In the genomic region with DNA sequence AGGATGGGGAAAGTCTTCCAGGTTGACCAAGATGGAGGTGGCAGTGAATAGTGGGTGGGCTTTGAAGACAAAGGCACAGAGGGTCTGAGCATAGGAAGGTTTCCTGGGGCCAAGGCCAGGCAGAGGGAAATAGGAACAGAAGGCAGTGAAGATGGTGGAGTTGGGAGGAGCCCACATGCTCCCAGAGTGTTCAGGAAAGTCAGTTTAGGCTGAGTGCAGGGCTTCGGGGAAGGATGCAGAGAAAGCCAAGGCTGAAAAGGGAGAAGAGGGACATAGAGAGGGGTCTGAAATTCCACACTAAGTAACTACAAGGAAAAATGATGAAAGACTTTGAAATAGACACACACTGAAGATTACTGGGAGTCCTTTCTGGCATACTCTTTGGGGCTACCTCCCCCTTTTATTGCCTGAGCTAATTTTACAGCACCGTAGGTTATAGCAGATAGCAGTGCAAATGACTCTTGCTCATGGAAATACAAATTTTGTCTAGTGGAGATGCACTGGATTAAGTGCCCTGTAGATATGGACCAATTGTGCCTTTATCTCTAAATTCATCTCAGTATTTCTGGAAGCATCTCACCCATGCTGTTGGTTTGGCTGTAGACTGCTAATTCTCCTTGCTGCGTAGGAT, we compare ENCODE assay signal across 16 cellular contexts. TPM values are rescaled to one million over a fixed set of nuclear protein-coding genes. Genes with fewer than 3 reads are reported as not detected.
DNase-seq lines count a peak whose midpoint lies in the region; ATAC-seq and TF ChIP-seq lines count a peak whose summit lies in the region.
"Had no signal": no experiment of that assay in that cellular context is flagged by ENCODE, and none has a peak within 500 bp of the region (broad histone marks: within the 10 kb centered on the region; RNA-seq: fewer than 3 reads in every experiment).

No MANE protein-coding gene starts in this region.

- H3K27ac Mint-ChIP-seq in T-helper 1 cell treated with Interleukin-12 subunit alpha and Interleukin-12 subunit beta and Interleukin-4 antibody, amounts not matched to agents 30 μg/mL and 1 μg/mL, for 36 hours = no peak overlapping the region
- peak overlapping the region; percentile 91 for H3K27ac Mint-ChIP-seq in central memory CD8-positive, alpha-beta T cell (ENCODE audit: low read depth)

- ATAC-seq in central memory CD8-positive, alpha-beta T cell (replicated peaks; ENCODE audit: extremely low read depth, poor library complexity, severe bottlenecking) = no peak
- ATAC-seq in left ventricle myocardium superior = no peak

- intact Hi-C loops in left ventricle myocardium superior (cut with micrococcal nuclease) = no loop called here

- peak overlapping the region in 3 of 10 experiments; percentile 53 to 68 (median 67); a peak in 5 of 20 replicates for H3K4me3 ChIP-seq in BLaER1 treated with 17β-estradiol and CSF1 and Interleukin-3, amounts not matched to agents 10 nM and 100 nM
- H3K4me3 ChIP-seq in mononuclear cell (ENCODE audit: low read length) = peak overlapping the region; percentile 45
- no peak overlapping the region for H3K4me3 ChIP-seq in Karpas-422 (ENCODE audit: low read length)
- no peak overlapping the region for H3K4me3 ChIP-seq in tibial nerve
- H3K4me3 ChIP-seq: BLaER1, PC-9 had no signal

- peaks cover 16% of the 10 kb centered on the region for H3K36me3 Mint-ChIP-seq in T-helper 1 cell treated with Interleukin-12 subunit alpha and Interleukin-12 subunit beta and Interleukin-4 antibody, amounts not matched to agents 30 μg/mL and 1 μg/mL, for 36 hours (ENCODE audit: low read depth)
- H3K36me3 Mint-ChIP-seq in central memory CD8-positive, alpha-beta T cell (ENCODE audit: insufficient read depth) = peaks cover 30% of the 10 kb centered on the region

- H3K9ac ChIP-seq in BLaER1 treated with 17β-estradiol and CSF1 and Interleukin-3, amounts not matched to agents 10 nM and 100 nM = 0 out of 22 replicates have a peak overlapping the region, but pooled peaks of 1 of the 11 experiments have one; percentile 28
- no peak overlapping the region for H3K9ac ChIP-seq in Karpas-422 (ENCODE audit: low read length)
- H3K9ac ChIP-seq: BLaER1 had no signal

- H4K20me1 ChIP-seq in BLaER1 treated with 17β-estradiol and CSF1 and Interleukin-3, amounts not matched to agents 10 nM and 100 nM = 0 out of 22 replicates have a peak, but pooled peaks cover 0 to 7% (median 0%) of the 10 kb centered on the region in 11 experiments
- H4K20me1 ChIP-seq in Karpas-422 (ENCODE audit: insufficient read depth, low read depth, low read length) = no peaks in the 10 kb centered on the region
- H4K20me1 ChIP-seq: BLaER1 had no signal

- H3K9me3 ChIP-seq in BLaER1 treated with 17β-estradiol and CSF1 and Interleukin-3, amounts not matched to agents 10 nM and 100 nM (replicated peaks in 1 of 11) = no peaks in the 10 kb centered on the region
- H3K9me3 ChIP-seq in mononuclear cell (ENCODE audit: low read depth, low read length) (no peaks in the 10 kb centered on the region), Karpas-422 (ENCODE audit: low read length) (no peaks in the 10 kb centered on the region), tibial nerve (no peaks in the 10 kb centered on the region)
- H3K9me3 ChIP-seq: BLaER1 had no signal

- peaks cover 22 to 100% (median 77%) of the 10 kb centered on the region in 10 experiments for H3K4me1 ChIP-seq in BLaER1 treated with 17β-estradiol and CSF1 and Interleukin-3, amounts not matched to agents 10 nM and 100 nM
- peaks cover 80% of the 10 kb centered on the region for H3K4me1 ChIP-seq in mononuclear cell (ENCODE audit: insufficient read depth, low read length)
- peaks cover 8% of the 10 kb centered on the region for H3K4me1 ChIP-seq in Karpas-422 (ENCODE audit: low read length)
- peaks cover 0 to 14% (median 3%) of the 10 kb centered on the region in 4 donors for H3K4me1 ChIP-seq in tibial nerve

- H3K27me3 ChIP-seq in BLaER1 treated with 17β-estradiol and CSF1 and Interleukin-3, amounts not matched to agents 10 nM and 100 nM = no peaks in the 10 kb centered on the region
- H3K27me3 ChIP-seq in mononuclear cell (ENCODE audit: insufficient read depth, low read length) = no peaks in the 10 kb centered on the region
- no peaks in the 10 kb centered on the region for H3K27me3 ChIP-seq in Karpas-422 (ENCODE audit: low read length)
- H3K27me3 ChIP-seq in tibial nerve = no peaks in the 10 kb centered on the region
- H3K27me3 ChIP-seq: BLaER1 had no signal

- no peak for TF ChIP-seq CTCF in tibial nerve (IDR thresholded peaks at IDR 0.05)

- H2AFZ ChIP-seq in Karpas-422 (ENCODE audit: low read length) = no peak overlapping the region
- H2AFZ ChIP-seq: PC-9 had no signal

- peak overlapping the region; percentile 32 for H3K4me3 Mint-ChIP-seq in T-helper 1 cell treated with Interleukin-12 subunit alpha and Interleukin-12 subunit beta and Interleukin-4 antibody, amounts not matched to agents 30 μg/mL and 1 μg/mL, for 36 hours
- H3K4me3 Mint-ChIP-seq in central memory CD8-positive, alpha-beta T cell = peak overlapping the region; percentile 95

- peaks cover 56% of the 10 kb centered on the region for H3K4me1 Mint-ChIP-seq in T-helper 1 cell treated with Interleukin-12 subunit alpha and Interleukin-12 subunit beta and Interleukin-4 antibody, amounts not matched to agents 30 μg/mL and 1 μg/mL, for 36 hours (ENCODE audit: low read depth)
- H3K4me1 Mint-ChIP-seq in central memory CD8-positive, alpha-beta T cell = peaks cover 83% of the 10 kb centered on the region

- TF ChIP-seq EP300 in tibial nerve (IDR thresholded peaks at IDR 0.05) = no peak

- no peaks in the 10 kb centered on the region for H3K79me2 ChIP-seq in Karpas-422 (ENCODE audit: low read length)

- H3K27me3 Mint-ChIP-seq in T-helper 1 cell treated with Interleukin-12 subunit alpha and Interleukin-12 subunit beta and Interleukin-4 antibody, amounts not matched to agents 30 μg/mL and 1 μg/mL, for 36 hours (ENCODE audit: low read depth) = peaks cover 18% of the 10 kb centered on the region
- H3K27me3 Mint-ChIP-seq in central memory CD8-positive, alpha-beta T cell = no peaks in the 10 kb centered on the region

- H3K9me2 ChIP-seq in Karpas-422 (replicated peaks; ENCODE audit: insufficient read depth, low read length) = no peaks in the 10 kb centered on the region

- H3K9me3 Mint-ChIP-seq in T-helper 1 cell treated with Interleukin-12 subunit alpha and Interleukin-12 subunit beta and Interleukin-4 antibody, amounts not matched to agents 30 μg/mL and 1 μg/mL, for 36 hours = no peaks in the 10 kb centered on the region
- H3K9me3 Mint-ChIP-seq in central memory CD8-positive, alpha-beta T cell = no peaks in the 10 kb centered on the region

- WGBS in tibial nerve, 2 donors = 79 to 87% methylated on average over 3 of the region's 3 CpGs

- TF ChIP-seq POLR2A in tibial nerve (IDR thresholded peaks at IDR 0.05) = no peak

- DNase-seq in T-helper 1 cell = no peak
- no peak for DNase-seq in central memory CD8-positive, alpha-beta T cell (ENCODE audit: low spot score in 2 of 2)
- DNase-seq in Karpas-422 = no peak
- no peak for DNase-seq in tibial nerve (ENCODE audit: low spot score in 2 of 2)
- DNase-seq in left ventricle myocardium superior = no peak
- DNase-seq: COR-L47, MM.1S, NCI-H1105, NCI-H1694 treated with DMSO at 0.1 percent for 48 hours, PC-9 had no signal

- no peak overlapping the region for H3K27ac ChIP-seq in BLaER1 treated with 17β-estradiol and CSF1 and Interleukin-3, amounts not matched to agents 10 nM and 100 nM
- H3K27ac ChIP-seq in Karpas-422 (ENCODE audit: low read length) (no peak overlapping the region), tibial nerve (no peak overlapping the region)
- H3K27ac ChIP-seq: 22Rv1, BLaER1, PC-9 had no signal

- peak overlapping the region in 9 of 11 experiments; percentile 13 to 97 (median 86); a peak in 15 of 22 replicates for H3K4me2 ChIP-seq in BLaER1 treated with 17β-estradiol and CSF1 and Interleukin-3, amounts not matched to agents 10 nM and 100 nM
- H3K4me2 ChIP-seq in Karpas-422 (ENCODE audit: low read depth, low read length, poor library complexity, severe bottlenecking) = no peak overlapping the region
- H3K4me2 ChIP-seq: PC-9 had no signal

- H3K36me3 ChIP-seq in BLaER1 treated with 17β-estradiol and CSF1 and Interleukin-3, amounts not matched to agents 10 nM and 100 nM = peaks cover 0 to 37% (median 0%) of the 10 kb centered on the region in 11 experiments; a peak in 3 of 22 replicates
- H3K36me3 ChIP-seq in Karpas-422 (ENCODE audit: insufficient read depth, low read length) = no peaks in the 10 kb centered on the region
- H3K36me3 ChIP-seq in tibial nerve = no peaks in the 10 kb centered on the region
- H3K36me3 ChIP-seq: BLaER1 had no signal

RNA-seq across cellular contexts. Expression of a gene that starts 3.8 kb away (rescaled TPM):
- total RNA-seq in mononuclear cell (5.7 TPM), tibial nerve (1 to 10 TPM in 3 of 4 donors, not detected in 1; 2.2 to 4.4 (median 3.1) TPM), left ventricle myocardium superior (1.7 TPM)
- 0.48 TPM in 1 of 2 replicates, not detected in the other for total RNA-seq in Karpas-422 (2014; rRNA removed; shearing (Covaris generic); ENCODE audit: low replicate concordance)
- total RNA-seq: H1, PC-9 had no signal

RNA-seq across cellular contexts. Expression of a gene that starts 53.4 kb away (rescaled TPM):
- 2.2 TPM for total RNA-seq in mononuclear cell
- not detected in 2 replicates for total RNA-seq in Karpas-422 (2014; rRNA removed; shearing (Covaris generic); ENCODE audit: low replicate concordance)
- not detected for total RNA-seq in tibial nerve
- not detected for total RNA-seq in left ventricle myocardium superior
- total RNA-seq: H1, PC-9 had no signal
